32 cellular contexts compared by ENCODE assay signal in genomic region chr9:121541945-121542344, GRCh38. TPM values are rescaled to one million over a fixed set of nuclear protein-coding genes. Genes with fewer than 3 reads are reported as not detected.
"Had no signal": no experiment of that assay in that cellular context is flagged by ENCODE, and none has a peak within 500 bp of the region (broad histone marks: within the 10 kb centered on the region; RNA-seq: fewer than 3 reads in every experiment).

No MANE protein-coding gene starts in this region.

- ATAC-seq: activated CD4-positive, alpha-beta T cell treated with anti-CD3 and anti-CD28 coated beads for 36 hours; activated CD8-positive, alpha-beta memory T cell treated with anti-CD3 and anti-CD28 coated beads, Interleukin-2, amount 10 ng/mL, durations not matched to agents 7 days and 5 days; activated CD8-positive, alpha-beta T cell treated with anti-CD3 and anti-CD28 coated beads, Interleukin-2, amount 10 ng/mL, durations not matched to agents 7 days and 5 days; activated naive CD8-positive, alpha-beta T cell treated with anti-CD3 and anti-CD28 coated beads, Interleukin-2, amount 50 U/mL, for 24 hours; body of pancreas; effector memory CD8-positive, alpha-beta T cell; foreskin keratinocyte; gastrocnemius medialis; T-helper 17 cell had no signal

- H3K27ac ChIP-seq: adrenal gland, body of pancreas, colonic mucosa, esophagus muscularis mucosa, foreskin keratinocyte, gastrocnemius medialis had no signal

- H3K27me3 ChIP-seq: adrenal gland, body of pancreas, colonic mucosa, esophagus muscularis mucosa, gastrocnemius medialis had no signal

- H3K9me3 ChIP-seq: adrenal gland, body of pancreas, colonic mucosa, esophagus muscularis mucosa, gastrocnemius medialis had no signal

- H3K4me3 ChIP-seq: adrenal gland, body of pancreas, colonic mucosa, esophagus muscularis mucosa, gastrocnemius medialis had no signal

- H3K4me1 ChIP-seq: colonic mucosa, foreskin keratinocyte, gastrocnemius medialis had no signal

- H3K36me3 ChIP-seq: adrenal gland, colonic mucosa, esophagus muscularis mucosa, gastrocnemius medialis had no signal

- DNase-seq: activated CD4-positive, alpha-beta memory T cell treated with anti-CD3 and anti-CD28 coated beads for 36 hours; activated CD4-positive, alpha-beta T cell treated with anti-CD3 and anti-CD28 coated beads for 36 hours; activated CD4-positive, alpha-beta T cell treated with anti-CD3 and anti-CD28 coated beads, Interleukin-2, amount 10 ng/mL, durations not matched to agents 24 days and 14 days; activated CD4-positive, CD25-positive, alpha-beta regulatory T cell; activated CD4-positive, CD25-positive, alpha-beta regulatory T cell treated with anti-CD3 and anti-CD28 coated beads, Interleukin-2, amount 50 U/mL, for 72 hours; activated CD8-positive, alpha-beta memory T cell treated with anti-CD3 and anti-CD28 coated beads, Interleukin-2, amount 10 ng/mL, durations not matched to agents 7 days and 5 days; activated CD8-positive, alpha-beta memory T cell treated with anti-CD3 and anti-CD28 coated beads, Interleukin-2, amount 50 U/mL, for 4 hours; activated CD8-positive, alpha-beta T cell treated with anti-CD3 and anti-CD28 coated beads, Interleukin-2, amount 10 ng/mL, durations not matched to agents 7 days and 5 days; activated effector memory CD4-positive, alpha-beta T cell treated with anti-CD3 and anti-CD28 coated beads, Interleukin-2, amount 50 U/mL, for 16 hours; activated naive CD4-positive, alpha-beta T cell treated with anti-CD3 and anti-CD28 coated beads for 36 hours; activated naive CD8-positive, alpha-beta T cell treated with anti-CD3 and anti-CD28 coated beads for 36 hours; activated naive CD8-positive, alpha-beta T cell treated with anti-CD3 and anti-CD28 coated beads, Interleukin-2, amount 50 U/mL, for 24 hours; activated T-cell treated with anti-CD3 and anti-CD28 coated beads, Interleukin-2, amount 50 U/mL, for 1 hour; activated T-cell treated with anti-CD3 and anti-CD28 coated beads, Interleukin-2, amount 50 U/mL, for 48 hours; adrenal gland; amygdala; body of pancreas; central memory CD4-positive, alpha-beta T cell; cerebellar nuclear complex; colonic mucosa; effector CD4-positive, alpha-beta T cell; effector memory CD8-positive, alpha-beta T cell; erythroblast; foreskin keratinocyte; gastrocnemius medialis; glutamatergic neuron; T-helper 1 cell; T-helper 17 cell; T1000 had no signal

RNA-seq across cellular contexts. Expression of gene GGTA1, which starts 42.3 kb away (rescaled TPM):
- total RNA-seq: activated CD4-positive, alpha-beta memory T cell treated with anti-CD3 and anti-CD28 coated beads for 36 hours; activated CD4-positive, alpha-beta T cell treated with anti-CD3 and anti-CD28 coated beads for 36 hours; activated CD4-positive, alpha-beta T cell treated with anti-CD3 and anti-CD28 coated beads, Interleukin-2, amount 10 ng/mL, durations not matched to agents 24 days and 14 days; activated CD8-positive, alpha-beta memory T cell treated with anti-CD3 and anti-CD28 coated beads for 36 hours; activated CD8-positive, alpha-beta T cell treated with anti-CD3 and anti-CD28 coated beads, Interleukin-2, amount 10 ng/mL, durations not matched to agents 7 days and 5 days; activated naive CD4-positive, alpha-beta T cell treated with anti-CD3 and anti-CD28 coated beads for 36 hours; activated naive CD8-positive, alpha-beta T cell treated with anti-CD3 and anti-CD28 coated beads for 36 hours; activated T-helper 2 cell treated with anti-CD3 and anti-CD28 coated beads, Interferon-gamma antibody, Interleukin-2, Interleukin-4, amounts not matched to agents 10 μg/mL and 5 μg/mL and 100 μg/mL, durations not matched to agents 14 hours and 24 hours and 36 hours; foreskin keratinocyte had no signal
- polyA plus RNA-seq: foreskin keratinocyte had no signal
